In the genomic region with DNA sequence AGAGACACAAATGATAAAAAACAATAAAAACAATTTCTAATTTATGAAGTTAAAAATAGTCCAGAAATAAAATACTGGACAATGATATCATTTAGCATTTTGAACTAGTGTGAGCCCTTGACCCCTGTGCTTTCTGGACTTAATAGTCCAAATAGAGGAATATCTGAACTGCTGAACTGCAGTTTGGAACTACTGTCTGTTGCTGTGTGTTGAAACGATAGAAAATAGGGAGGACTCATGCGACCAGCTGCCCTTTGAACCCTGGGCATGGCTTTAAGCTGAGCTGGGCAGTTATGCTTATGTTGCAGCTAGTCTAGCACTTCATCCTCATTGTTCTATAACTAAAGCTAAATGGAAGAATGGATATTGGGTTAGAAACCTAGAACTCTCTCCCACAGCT, we compare ENCODE assay signal across 9 cellular contexts.
"Had no signal": no experiment of that assay in that cellular context is flagged by ENCODE, and none has a peak within 500 bp of the region (broad histone marks: within the 10 kb centered on the region; RNA-seq: fewer than 3 reads in every experiment).

No MANE protein-coding gene starts in this region.

- H3K9ac ChIP-seq: GM23248, KMS-11 had no signal

- FAIRE-seq: HTR-8/SVneo had no signal

- H3K4me1 ChIP-seq: HAP-1 had no signal

- H3K27ac ChIP-seq: GM23248, KMS-11 had no signal

- H3K4me2 ChIP-seq: KMS-11 had no signal

- H3K36me3 ChIP-seq: HAP-1 had no signal

- ATAC-seq: HCT116 had no signal

- DNase-seq: GM23248, GOT3, H7, HFFc6, KBM-7 had no signal

- H2AFZ ChIP-seq: GM23248 had no signal

- H3K9me3 ChIP-seq: HAP-1 had no signal

- H3K4me3 ChIP-seq: GM23248, HAP-1 had no signal
